19 cellular contexts compared by ENCODE assay signal in the genomic region with DNA sequence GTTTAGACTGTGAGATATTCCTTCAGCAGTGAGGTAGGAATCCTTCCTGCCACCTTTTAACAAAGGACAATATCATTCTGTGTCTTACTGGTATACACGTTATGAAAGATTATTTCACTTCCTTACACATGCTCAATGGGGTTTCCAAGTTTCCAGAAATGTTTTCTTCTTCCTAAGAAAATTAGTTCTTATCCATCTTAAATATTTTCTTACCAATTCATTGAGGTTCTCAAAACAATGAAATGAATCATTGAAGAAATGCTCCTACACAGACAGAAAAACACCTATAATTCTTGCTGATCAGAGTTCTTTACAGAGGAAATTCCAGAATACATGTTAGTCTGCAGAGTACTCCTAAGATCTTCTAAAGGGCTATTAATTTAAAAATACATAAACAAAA. TPM values are rescaled to one million over a fixed set of nuclear protein-coding genes. Genes with fewer than 3 reads are reported as not detected.
A peak's percentile ranks its signal among the peaks of the same experiment; 100 is the strongest.
DNase-seq lines count a peak whose midpoint lies in the region; FAIRE-seq and TF ChIP-seq lines count a peak whose summit lies in the region.
"Had no signal": no experiment of that assay in that cellular context is flagged by ENCODE, and none has a peak within 500 bp of the region (broad histone marks: within the 10 kb centered on the region; RNA-seq: fewer than 3 reads in every experiment).

No MANE protein-coding gene starts in this region.

- no peak overlapping the region for H3K9ac ChIP-seq in kidney (ENCODE audit: low read length in 2 of 2)

- H3K27ac Mint-ChIP-seq in MCF 10A (ENCODE audit: low read depth, unreplicated experiment): peak overlapping the region; percentile 73

- H3K4me3 ChIP-seq in breast epithelium (no peak overlapping the region), astrocyte of the spinal cord (ENCODE audit: low read depth, low read length) (no peak overlapping the region), fibroblast of villous mesenchyme (ENCODE audit: low read depth, low read length) (no peak overlapping the region), kidney (ENCODE audit: low read length in 2 of 2) (no peak overlapping the region)

- H3K9me3 ChIP-seq in breast epithelium (peaks cover 0 to 4% of the 10 kb centered on the region in 2 donors), kidney (ENCODE audit: control insufficient read depth in 1 of 2, low read length in 2 of 2) (no peaks in the 10 kb centered on the region)

- H3K9me3 Mint-ChIP-seq in MCF 10A (ENCODE audit: unreplicated experiment): peaks cover 7% of the 10 kb centered on the region

- no peak for TF ChIP-seq POLR2A in breast epithelium (IDR thresholded peaks at IDR 0.05)

- H3K4me3 Mint-ChIP-seq in MCF 10A (ENCODE audit: unreplicated experiment): no peak overlapping the region

- H3K36me3 Mint-ChIP-seq in MCF 10A (ENCODE audit: insufficient read depth, unreplicated experiment): no peaks in the 10 kb centered on the region

- H3K27ac ChIP-seq in breast epithelium (no peak overlapping the region), kidney (ENCODE audit: low read depth in 2 of 2, low read length in 2 of 2) (no peak overlapping the region)

- TF ChIP-seq CTCF in MCF 10A (IDR thresholded peaks at IDR 0.05; ENCODE audit: unreplicated experiment) (no peak), breast epithelium (IDR thresholded peaks at IDR 0.05) (no peak), astrocyte of the spinal cord (IDR thresholded peaks at IDR 0.05; ENCODE audit: low read depth, low read length) (no peak), fibroblast of villous mesenchyme (IDR thresholded peaks at IDR 0.05; ENCODE audit: insufficient read depth, low read depth, low read length) (no peak), kidney (IDR thresholded peaks at IDR 0.05; ENCODE audit: borderline replicate concordance, extremely low read depth, insufficient read depth) (no peak)

- no peaks in the 10 kb centered on the region for H3K27me3 Mint-ChIP-seq in MCF 10A (ENCODE audit: insufficient read depth, unreplicated experiment)

- DNase-seq in MCF 10A (ENCODE audit: unreplicated experiment) (no peak), breast epithelium (ENCODE audit: low spot score in 2 of 2) (no peak), astrocyte of the spinal cord (ENCODE audit: low read depth, low spot score) (peak; percentile 22), fibroblast of villous mesenchyme (ENCODE audit: low read depth) (peak; percentile 45), kidney (no peak), HuH-7.5 (ENCODE audit: low spot score) (no peak), NCI-H82 treated with DMSO at 0.1 percent for 48 hours (lab: John Stamatoyannopoulos, UW; ENCODE audit: unreplicated experiment) (no peak), glomerular visceral epithelial cell (ENCODE audit: extremely low spot score) (no peak)
- DNase-seq: 8988T; C1 segment of cervical spinal cord; Karpas-422; MM.1S; NCI-H1105; NCI-H187; NCI-H526 treated with DMSO at 0.1 percent for 48 hours; NK-92 treated with Interleukin-12 subunit alpha and Interleukin-12 subunit beta, amount 100 ng/mL, for 24 hours; SW 1271 had no signal

- POLR2A ChIA-PET in MCF 10A (lab: Yijun Ruan, JAX): no interaction called here

- no peaks in the 10 kb centered on the region for H3K27me3 ChIP-seq in breast epithelium

- peaks cover 37% of the 10 kb centered on the region for H3K4me1 Mint-ChIP-seq in MCF 10A (ENCODE audit: insufficient read depth, unreplicated experiment)

- intact Hi-C loops in MCF 10A (cut with micrococcal nuclease) (no loop called here), breast epithelium (cut with DNase I; ENCODE audit: low total_unique reads) (no loop called here), kidney (cut with DNase I) (no loop called here)

- CTCF ChIA-PET in MCF 10A (lab: Yijun Ruan, JAX): no interaction called here

- no peaks in the 10 kb centered on the region for H3K36me3 ChIP-seq in breast epithelium
- no peaks in the 10 kb centered on the region for H3K36me3 ChIP-seq in kidney (ENCODE audit: control insufficient read depth in 1 of 2, insufficient read depth in 2 of 2, low read length in 2 of 2)

- no peak for FAIRE-seq in kidney (lab: Jason Lieb, UNC)
- FAIRE-seq: GM12892, H54 had no signal

- H3K4me1 ChIP-seq in breast epithelium: peaks cover 0 to 4% of the 10 kb centered on the region in 2 donors
- peaks cover 9 to 12% of the 10 kb centered on the region in 2 donors for H3K4me1 ChIP-seq in kidney (ENCODE audit: control insufficient read depth in 1 of 2, insufficient read depth in 1 of 2, low read depth in 1 of 2, low read length in 2 of 2)

- no TSS peak for BruUV-seq in MCF 10A (replicated peaks; lab: Mats Ljungman, UMichigan)

- in situ Hi-C loops in astrocyte of the spinal cord (cut with HindIII; ENCODE audit: low sequenced_read_pairs): no loop called here

RNA-seq across cellular contexts. Expression of gene SEC61G, which starts 51.4 kb away (rescaled TPM):
- total RNA-seq in MCF 10A (2022) (246 and 490 TPM in 2 replicates), breast epithelium (100 to 1,000 TPM; 192 to 238 (median 194) TPM), fibroblast of villous mesenchyme (220 and 240 TPM in 2 replicates), kidney (95.3 TPM)
- polyA plus RNA-seq in kidney (ENCODE audit: insufficient read depth, low read depth, low replicate concordance): 277 TPM

Comparison
In these comparisons a context has a peak if more than half of its experiments do, and no peak if none do; other contexts are left out.
1. DNase-seq: peak in astrocyte of the spinal cord (single experiment) and fibroblast of villous mesenchyme (single experiment); none in MCF 10A (single experiment), breast epithelium (0 of 2), kidney (single experiment), HuH-7.5 (single experiment), NCI-H82 treated with DMSO at 0.1 percent for 48 hours (single experiment) and glomerular visceral epithelial cell (single experiment).